1 cellular context compared by ENCODE assay signal in the genomic region with DNA sequence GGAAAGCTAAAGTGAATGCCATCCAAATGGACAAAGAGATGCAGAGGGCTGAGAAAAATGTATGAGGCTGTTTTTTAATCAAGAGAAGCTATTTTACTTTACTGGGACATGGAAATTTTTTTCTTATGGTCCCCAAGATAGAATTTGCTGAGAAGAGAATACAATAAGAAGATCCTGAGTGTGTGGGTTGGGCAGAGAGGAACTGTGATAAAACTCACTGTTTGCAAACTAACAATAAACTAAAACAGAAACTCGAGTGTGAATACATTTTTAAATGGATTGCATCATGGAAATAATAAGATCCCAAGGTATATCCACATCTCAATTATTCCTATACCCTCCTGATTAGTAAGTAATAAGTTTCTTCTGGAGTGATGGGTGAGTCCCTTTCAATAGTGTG.
TF ChIP-seq lines count a peak whose summit lies in the region.

No MANE protein-coding gene starts in this region.

TF ChIP-seq in K562, 482 proteins besides CTCF, POLR2A, EP300 and RAD21 (continued from another document):
- TF ChIP-seq, protein P1, sequence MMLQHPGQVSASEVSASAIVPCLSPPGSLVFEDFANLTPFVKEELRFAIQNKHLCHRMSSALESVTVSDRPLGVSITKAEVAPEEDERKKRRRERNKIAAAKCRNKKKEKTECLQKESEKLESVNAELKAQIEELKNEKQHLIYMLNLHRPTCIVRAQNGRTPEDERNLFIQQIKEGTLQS (IDR thresholded peaks at IDR 0.05): peak; percentile 52; the same call in 1 of the 2 replicates
- TF ChIP-seq, protein P1 (CRISPR knock-in tag; conservative IDR thresholded peaks at IDR 0.05): no peak
